In genomic region chr16:67637625-67638024, GRCh38 we compare ENCODE assay signal across 26 cellular contexts. TPM values are rescaled to one million over a fixed set of nuclear protein-coding genes. Genes with fewer than 3 reads are reported as not detected.
"Had no signal": no experiment of that assay in that cellular context is flagged by ENCODE, and none has a peak within 500 bp of the region (broad histone marks: within the 10 kb centered on the region; RNA-seq: fewer than 3 reads in every experiment).

No MANE protein-coding gene starts in this region.

- H3K27me3 Mint-ChIP-seq: naive thymus-derived CD4-positive, alpha-beta T cell; stimulated activated naive B cell treated with anti-CD40 and anti-IgM and Interleukin-4, amounts not matched to agents 10 μg/mL and 1 μg/mL and 100 μg/mL, for 72 hours; stimulated activated naive CD8-positive, alpha-beta T cell treated with anti-CD3 and anti-CD28 coated beads, Interleukin-15, Interleukin-2, amounts not matched to agents 100 ng/mL and 50 ng/mL, for 24 hours had no signal

- H3K4me1 Mint-ChIP-seq: naive thymus-derived CD4-positive, alpha-beta T cell; neural progenitor cell; stimulated activated effector memory CD8-positive, alpha-beta T cell treated with anti-CD3 and anti-CD28 coated beads, Interleukin-12 subunit alpha, Interleukin-12 subunit beta, amount 100 ng/mL, for 72 hours had no signal

- ATAC-seq: naive thymus-derived CD4-positive, alpha-beta T cell; pancreas; right cardiac atrium; right lobe of liver; stimulated activated effector memory CD8-positive, alpha-beta T cell treated with anti-CD3 and anti-CD28 coated beads, Interleukin-12 subunit alpha, Interleukin-12 subunit beta, amount 100 ng/mL, for 72 hours; stimulated activated naive B cell treated with anti-CD40 and anti-IgM and Interleukin-4, amounts not matched to agents 10 μg/mL and 1 μg/mL and 100 μg/mL, for 72 hours had no signal

- DNase-seq: naive thymus-derived CD4-positive, alpha-beta T cell; occipital lobe; pancreas; right cardiac atrium; sigmoid colon; small intestine; stimulated activated CD4-positive, alpha-beta T cell treated with anti-CD3 and anti-CD28 coated beads, Interleukin-15, amount 100 ng/mL, for 24 hours; stimulated activated CD4-positive, alpha-beta T cell treated with anti-CD3 and anti-CD28 coated beads, Interleukin-2, amount 100 ng/mL, for 24 hours; stimulated activated CD4-positive, alpha-beta T cell treated with anti-CD3 and anti-CD28 coated beads, Interleukin-2, amount 100 ng/mL, for 48 hours; stimulated activated CD4-positive, alpha-beta T cell treated with anti-CD3 and anti-CD28 coated beads, Interleukin-4, amount 100 ng/mL, for 24 hours; stimulated activated naive B cell treated with anti-CD40 and anti-IgM and Interleukin-4, amounts not matched to agents 10 μg/mL and 1 μg/mL and 100 μg/mL, for 72 hours; stimulated activated naive CD4-positive, alpha-beta T cell treated with Interleukin-2 at 50 U/mL for 16 hours; stomach; thyroid gland; trophoblast cell; upper lobe of left lung; uterus had no signal

- H3K27ac Mint-ChIP-seq: naive thymus-derived CD4-positive, alpha-beta T cell; nephron; neural progenitor cell; stimulated activated naive CD8-positive, alpha-beta T cell treated with anti-CD3 and anti-CD28 coated beads, Interleukin-15, Interleukin-2, amounts not matched to agents 100 ng/mL and 50 ng/mL, for 24 hours had no signal

- H3K9me3 Mint-ChIP-seq: naive thymus-derived CD4-positive, alpha-beta T cell; nephron; neural progenitor cell; stimulated activated effector memory CD8-positive, alpha-beta T cell treated with anti-CD3 and anti-CD28 coated beads, Interleukin-12 subunit alpha, Interleukin-12 subunit beta, amount 100 ng/mL, for 72 hours; stimulated activated naive B cell treated with anti-CD40 and anti-IgM and Interleukin-4, amounts not matched to agents 10 μg/mL and 1 μg/mL and 100 μg/mL, for 72 hours; stimulated activated naive CD8-positive, alpha-beta T cell treated with anti-CD3 and anti-CD28 coated beads, Interleukin-15, Interleukin-2, amounts not matched to agents 100 ng/mL and 50 ng/mL, for 24 hours had no signal

- H3K4me3 ChIP-seq: neural progenitor cell, pancreas, prostate gland, right lobe of liver, sigmoid colon, stomach, thoracic aorta, thyroid gland, tibial nerve, upper lobe of left lung, uterus had no signal

- H3K27me3 ChIP-seq: neural progenitor cell, pancreas, right lobe of liver, sigmoid colon, stomach, thyroid gland, tibial nerve, upper lobe of left lung, uterus had no signal

- H3K27ac ChIP-seq: neural progenitor cell, pancreas, prostate gland, right lobe of liver, sigmoid colon, stomach, thoracic aorta, thyroid gland, upper lobe of left lung, uterus had no signal

- H3K4me3 Mint-ChIP-seq: naive thymus-derived CD4-positive, alpha-beta T cell; nephron; neural progenitor cell; stimulated activated effector memory CD8-positive, alpha-beta T cell treated with anti-CD3 and anti-CD28 coated beads, Interleukin-12 subunit alpha, Interleukin-12 subunit beta, amount 100 ng/mL, for 72 hours; stimulated activated naive B cell treated with anti-CD40 and anti-IgM and Interleukin-4, amounts not matched to agents 10 μg/mL and 1 μg/mL and 100 μg/mL, for 72 hours; stimulated activated naive CD8-positive, alpha-beta T cell treated with anti-CD3 and anti-CD28 coated beads, Interleukin-15, Interleukin-2, amounts not matched to agents 100 ng/mL and 50 ng/mL, for 24 hours had no signal

RNA-seq across cellular contexts. Expression of gene CARMIL2, which starts 7.3 kb away (rescaled TPM):
- total RNA-seq: skeletal muscle tissue had no signal
